1 cellular context compared by ENCODE assay signal in the genomic region with DNA sequence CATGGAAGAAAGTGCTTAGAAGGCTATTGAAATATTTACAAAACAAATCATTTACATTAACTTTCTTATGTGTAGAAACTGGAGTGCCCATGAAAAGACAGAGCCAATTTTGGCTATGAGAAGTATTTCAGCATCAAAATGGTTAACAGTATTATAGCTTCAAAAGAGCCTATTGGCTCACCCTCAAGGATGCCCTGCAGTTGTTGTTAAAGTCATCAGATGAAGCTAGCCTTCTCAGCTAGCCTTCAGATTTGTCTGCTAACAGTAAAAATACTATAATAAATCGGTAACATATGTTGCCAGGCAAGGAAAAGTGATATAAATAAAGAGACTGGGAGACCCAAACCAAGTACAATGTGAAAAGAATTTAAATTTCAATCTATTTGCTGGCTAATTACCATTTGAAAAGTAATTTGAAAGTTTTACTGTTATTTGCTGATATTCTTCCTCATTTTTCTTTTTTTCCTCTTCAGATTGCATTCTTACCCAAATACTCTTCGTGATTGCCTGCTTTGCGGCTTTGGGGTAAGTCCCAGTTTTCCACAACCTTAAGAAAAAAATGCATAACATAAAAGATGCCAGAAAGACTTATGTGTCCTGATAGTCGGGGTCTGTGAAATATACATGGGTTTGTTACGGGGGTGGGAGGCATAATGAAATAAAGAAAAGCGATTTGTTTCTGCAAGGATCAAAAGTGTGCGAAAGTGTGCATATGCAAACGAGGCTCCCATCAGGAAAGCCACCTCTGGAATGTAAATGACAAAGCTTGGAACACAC.
TF ChIP-seq lines count a peak whose summit lies in the region.

No MANE protein-coding gene starts in this region.

TF ChIP-seq in H1, 55 proteins besides CTCF, POLR2A, EP300 and RAD21 (continued from another document):
- TF ChIP-seq CBX5 (IDR thresholded peaks at IDR 0.05; ENCODE audit: low read depth, low read length) = no peak
- TF ChIP-seq, protein P1, sequence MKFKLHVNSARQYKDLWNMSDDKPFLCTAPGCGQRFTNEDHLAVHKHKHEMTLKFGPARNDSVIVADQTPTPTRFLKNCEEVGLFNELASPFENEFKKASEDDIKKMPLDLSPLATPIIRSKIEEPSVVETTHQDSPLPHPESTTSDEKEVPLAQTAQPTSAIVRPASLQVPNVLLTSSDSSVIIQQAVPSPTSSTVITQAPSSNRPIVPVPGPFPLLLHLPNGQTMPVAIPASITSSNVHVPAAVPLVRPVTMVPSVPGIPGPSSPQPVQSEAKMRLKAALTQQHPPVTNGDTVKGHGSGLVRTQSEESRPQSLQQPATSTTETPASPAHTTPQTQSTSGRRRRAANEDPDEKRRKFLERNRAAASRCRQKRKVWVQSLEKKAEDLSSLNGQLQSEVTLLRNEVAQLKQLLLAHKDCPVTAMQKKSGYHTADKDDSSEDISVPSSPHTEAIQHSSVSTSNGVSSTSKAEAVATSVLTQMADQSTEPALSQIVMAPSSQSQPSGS (IDR thresholded peaks at IDR 0.05; ENCODE audit: low read length) = no peak
- no peak for TF ChIP-seq POU5F1 (IDR thresholded peaks at IDR 0.05; ENCODE audit: low read depth, low read length)
- TF ChIP-seq RXRA (IDR thresholded peaks at IDR 0.05; ENCODE audit: insufficient read depth, low read depth, low read length) = no peak
- TF ChIP-seq TEAD4 (IDR thresholded peaks at IDR 0.05; ENCODE audit: low read depth, low read length) = no peak
- no peak for TF ChIP-seq RFX5 (IDR thresholded peaks at IDR 0.05; ENCODE audit: borderline replicate concordance, low read depth, low read length)
- no peak for TF ChIP-seq CBX8 (IDR thresholded peaks at IDR 0.05; ENCODE audit: borderline replicate concordance, low read depth, low read length)
- TF ChIP-seq HDAC6 (IDR thresholded peaks at IDR 0.05; ENCODE audit: low read depth, low read length) = no peak
